Comparison of ENCODE assay signal across 8 cellular contexts in genomic region chr1:31617218-31617916, GRCh38. TPM values are rescaled to one million over a fixed set of nuclear protein-coding genes. Genes with fewer than 3 reads are reported as not detected.
DNase-seq lines count a peak whose midpoint lies in the region; ATAC-seq and TF ChIP-seq lines count a peak whose summit lies in the region.

Gene HCRTR1 (plus strand): TSS chr1:31617689. CDS start chr1:31619193, 1,504 bp downstream.

- no peaks in the 10 kb centered on the region for H3K79me2 ChIP-seq in GM23248 (ENCODE audit: insufficient read depth)

- POLR2A ChIA-PET in RWPE1 (lab: Yijun Ruan, JAX; ENCODE audit: low non-redundant PET): interaction anchor here (0.5 kb wide), 1 partner anchor 496 kb away, joined by 4 read pairs; no protein-coding TSS in a partner anchor

- intact Hi-C loops in left ventricle myocardium superior (cut with micrococcal nuclease): no loop called here
- intact Hi-C loops in sciatic nerve (cut with DNase I): no loop called here

- H3K36me3 ChIP-seq in GM23248 (ENCODE audit: low read depth): no peaks in the 10 kb centered on the region

- H2AFZ ChIP-seq in GM23248: peak within 1 kb of the TSS; percentile 64; the same call in 1 of the 2 replicates

- in situ Hi-C loops in GM23248 (cut with MboI): no loop called here

- CTCF ChIA-PET in RWPE1 (lab: Yijun Ruan, JAX): interaction anchor here (0.5 to 1.9 kb wide), 8 partner anchors 8 to 412 kb away, joined by 3 to 10 read pairs (median 3); no protein-coding TSS in a partner anchor

- DNase-seq in GM23248 (no peak), left ventricle myocardium superior (no peak), sciatic nerve (ENCODE audit: low spot score) (peak; percentile 38), NCI-H345 (lab: John Stamatoyannopoulos, UW) (no peak), RWPE1 (ENCODE audit: low spot score) (no peak)

- peak within 1 kb of the TSS; percentile 15; the same call in 1 of the 2 replicates for H3K9ac ChIP-seq in GM23248

- H3K9me2 ChIP-seq in GM23248 (ENCODE audit: insufficient read depth): no peaks in the 10 kb centered on the region

- H3K27ac ChIP-seq in GM23248 (no peak within 1 kb of the TSS), RWPE1 (no peak within 1 kb of the TSS)

- H3F3A ChIP-seq in GM23248 (ENCODE audit: insufficient read depth): no peaks in the 10 kb centered on the region

- 13 to 16% methylated on average over 31 to 38 of the region's 48 CpGs for WGBS in GM23248 (ENCODE audit: low coverage in 1 of 2, low lambda C conversion rate in 2 of 2, missing lambda C conversion rate in 2 of 2), 2 experiments

- H3K4me2 ChIP-seq in GM23248 (ENCODE audit: unreplicated experiment): peak within 1 kb of the TSS; percentile 95

- ATAC-seq in left ventricle myocardium superior (peak; percentile 18), sciatic nerve (no peak), HG02938 (IDR thresholded peaks at IDR 0.05; ENCODE audit: unreplicated experiment) (no peak), GM21447 (IDR thresholded peaks at IDR 0.05; ENCODE audit: unreplicated experiment) (no peak)

- TF ChIP-seq CTCF in WI38 (IDR thresholded peaks at IDR 0.05; ENCODE audit: low read depth, low read length) (no peak), RWPE1 (conservative IDR thresholded peaks at IDR 0.05; ENCODE audit: low read depth) (no peak)

- H3K4me3 ChIP-seq in GM23248 (peak within 1 kb of the TSS; percentile 72), WI38 (ENCODE audit: low read depth, low read length) (peak within 1 kb of the TSS; percentile 46)

- no peaks in the 10 kb centered on the region for H3K9me3 ChIP-seq in GM23248 (ENCODE audit: low read depth)

- H3K4me1 ChIP-seq in GM23248 (ENCODE audit: insufficient read depth): no peaks in the 10 kb centered on the region

- no peaks in the 10 kb centered on the region for H3K27me3 ChIP-seq in GM23248 (replicated peaks; ENCODE audit: insufficient read depth)

- no peaks in the 10 kb centered on the region for H4K20me1 ChIP-seq in GM23248 (ENCODE audit: insufficient read depth)

RNA-seq across cellular contexts. Expression of gene HCRTR1, which starts in this region (rescaled TPM):
- not detected in 2 replicates for total RNA-seq in GM23248 (2014; rRNA removed; shearing (Covaris generic))
- not detected in 2 replicates for polyA plus RNA-seq in GM23248 (2016; fragmentation: Nextera tagmentation; extraction: Ambion mirVana)
- total RNA-seq in left ventricle myocardium superior (0.67 TPM), sciatic nerve (0.31 TPM)

Comparison
In these comparisons a context has a peak if more than half of its experiments do, and no peak if none do; other contexts are left out.
1. Peak in ATAC-seq in left ventricle myocardium superior; RNA of the gene not detected or under 1 TPM.
2. Peak in DNase-seq in sciatic nerve; RNA of the gene not detected or under 1 TPM.